ENCODE assay signal across 15 cellular contexts in genomic region chr7:12709731-12710502, GRCh38. TPM values are rescaled to one million over a fixed set of nuclear protein-coding genes. Genes with fewer than 3 reads are reported as not detected.
DNase-seq lines count a peak whose midpoint lies in the region; ATAC-seq, FAIRE-seq and TF ChIP-seq lines count a peak whose summit lies in the region.
"Had no signal": no experiment of that assay in that cellular context is flagged by ENCODE, and none has a peak within 500 bp of the region (broad histone marks: within the 10 kb centered on the region; RNA-seq: fewer than 3 reads in every experiment).

No MANE protein-coding gene starts in this region.

- no peak for TF ChIP-seq POLR2A in GM12891 (IDR thresholded peaks at IDR 0.05; ENCODE audit: low read depth, low read length)

- H3K36me3 ChIP-seq in HEK293 (ENCODE audit: control insufficient read depth in 2 of 2, insufficient read depth in 1 of 2, low read length in 2 of 2) (no peaks in the 10 kb centered on the region), left lung (no peaks in the 10 kb centered on the region)
- H3K36me3 ChIP-seq: heart right ventricle, right lobe of liver had no signal

- intact Hi-C loops in left lung (cut with DNase I): no loop called here

- H3K27ac ChIP-seq in HEK293 (ENCODE audit: extremely low read depth, low read depth, low read length): no peak overlapping the region
- H3K27ac ChIP-seq in left lung: peak overlapping the region; percentile 4 to 30
- H3K27ac ChIP-seq: heart right ventricle, right lobe of liver had no signal

- H3K4me3 ChIP-seq in HEK293 (ENCODE audit: low read depth, low read length) (no peak overlapping the region), left lung (no peak overlapping the region)
- H3K4me3 ChIP-seq: heart right ventricle, right lobe of liver had no signal

- TF ChIP-seq CTCF in HEK293 (tag by site-specific recombination; IDR thresholded peaks at IDR 0.05) (no peak), left lung (IDR thresholded peaks at IDR 0.05) (no peak)

- CTCF ChIA-PET in HEK293 (lab: Yijun Ruan, JAX): interaction anchor here (0.7 kb wide), 1 partner anchor 18 kb away, joined by 3 read pairs; no protein-coding TSS in a partner anchor

- ATAC-seq in left lung (peak; percentile 43), GM18861 (IDR thresholded peaks at IDR 0.05; ENCODE audit: unreplicated experiment) (no peak)
- ATAC-seq: natural killer cell treated with Interleukin-12 subunit alpha and Interleukin-12 subunit beta and Interleukin-15 and Interleukin-18, amount 100 ng/mL, for 72 hours; right lobe of liver had no signal

- H3K9me3 ChIP-seq in HEK293 (ENCODE audit: control insufficient read depth, insufficient read depth, low read depth, low read length) (no peaks in the 10 kb centered on the region), left lung (no peaks in the 10 kb centered on the region)
- H3K9me3 ChIP-seq: heart right ventricle, right lobe of liver had no signal

- POLR2A ChIA-PET in HEK293 (lab: Yijun Ruan, JAX): no interaction called here

- no peaks in the 10 kb centered on the region for H3K27me3 ChIP-seq in left lung
- H3K27me3 ChIP-seq: heart right ventricle, right lobe of liver had no signal

- FAIRE-seq in GM12891 (lab: Jason Lieb, UNC) (no peak), frontal cortex (lab: Jason Lieb, UNC) (no peak)

- H3K4me1 ChIP-seq in HEK293 (ENCODE audit: control insufficient read depth, insufficient read depth, low read length) (peaks cover 3% of the 10 kb centered on the region), left lung (peaks cover 7 to 13% of the 10 kb centered on the region in 2 donors)
- H3K4me1 ChIP-seq: right lobe of liver had no signal

- DNase-seq in astrocyte of the hippocampus (ENCODE audit: low read depth, low spot score) (peak; percentile 50), left lung (no peak), GM12891 (ENCODE audit: insufficient read length, low spot score) (no peak), frontal cortex (ENCODE audit: low spot score in 2 of 2) (no peak), NCI-H2196 (lab: John Stamatoyannopoulos, UW; ENCODE audit: unreplicated experiment) (no peak)
- DNase-seq: activated CD4-positive, alpha-beta T cell treated with anti-CD3 and anti-CD28 coated beads, Interleukin-2, amount 50 U/mL, for 4 hours; aorta; heart right ventricle; NCI-H1417; NCI-H524; right lobe of liver; RPMI8226 had no signal

TF ChIP-seq in HEK293, 187 proteins besides CTCF, POLR2A, EP300 and RAD21 (continues in another document):
- no peak for TF ChIP-seq ZBTB44 (tag by site-specific recombination; IDR thresholded peaks at IDR 0.05)
- peak; percentile 55; the same call in 1 of the 2 replicates for TF ChIP-seq BCL11A (tag by site-specific recombination; IDR thresholded peaks at IDR 0.05; ENCODE audit: low read depth)
- TF ChIP-seq PRDM6 (tag by site-specific recombination; IDR thresholded peaks at IDR 0.05): peak; percentile 73
- 0 out of 2 replicates have a peak, but pooled peaks have one; percentile 25 for TF ChIP-seq SP7 (tag by site-specific recombination; IDR thresholded peaks at IDR 0.05)

TF ChIP-seq in GM12891, 5 proteins besides CTCF, POLR2A, EP300 and RAD21:
- TF ChIP-seq POU2F2 (IDR thresholded peaks at IDR 0.05; ENCODE audit: low read depth, low read length) (no peak), POLR2AphosphoS5 (IDR thresholded peaks at IDR 0.05; ENCODE audit: low read depth, low read length) (no peak)
TF ChIP-seq in GM12891: peak in this region for 0.

RNA-seq across cellular contexts. Expression of gene ARL4A, which starts 22.5 kb away (rescaled TPM):
- total RNA-seq in left lung: 10 to 100 TPM; 18.4 to 27.0 TPM
- 0.69 TPM for polyA plus RNA-seq in GM12891 (2012; ENCODE audit: low read depth, missing spikeins)
- 49.7 TPM for total RNA-seq in frontal cortex
